In genomic region chr15:70820214-70820613, GRCh38 we compare ENCODE assay signal across 10 cellular contexts.
"Had no signal": no experiment of that assay in that cellular context is flagged by ENCODE, and none has a peak within 500 bp of the region (broad histone marks: within the 10 kb centered on the region; RNA-seq: fewer than 3 reads in every experiment).

No MANE protein-coding gene starts in this region.

- H2AFZ ChIP-seq: GM23338 had no signal

- FAIRE-seq: H1, H54, HepG2 had no signal

- H3K4me3 ChIP-seq: GM23338 had no signal

- ATAC-seq: GM23338, HepG2 had no signal

- H3K27ac Mint-ChIP-seq: GM23338, H9, HFFc6, IgD-negative memory B cell had no signal

- H3K4me2 ChIP-seq: GM23338 had no signal

- H3K9me3 Mint-ChIP-seq: HFFc6 had no signal

- H3K4me3 Mint-ChIP-seq: GM23338, H9, HFFc6, IgD-negative memory B cell had no signal

- DNase-seq: H9, HCEC 1CT, HFFc6, Kasumi-1, KG1 had no signal

- H3K36me3 Mint-ChIP-seq: IgD-negative memory B cell had no signal
